Comparison of ENCODE assay signal across 26 cellular contexts in genomic region chr2:241126201-241126611, GRCh38. TPM values are rescaled to one million over a fixed set of nuclear protein-coding genes. Genes with fewer than 3 reads are reported as not detected.
DNase-seq lines count a peak whose midpoint lies in the region; ATAC-seq and TF ChIP-seq lines count a peak whose summit lies in the region.
"Had no signal": no experiment of that assay in that cellular context is flagged by ENCODE, and none has a peak within 500 bp of the region (broad histone marks: within the 10 kb centered on the region; RNA-seq: fewer than 3 reads in every experiment).

No MANE protein-coding gene starts in this region.

- H3K4me1 Mint-ChIP-seq in activated naive CD8-positive, alpha-beta T cell treated with anti-CD3 and anti-CD28 coated beads for 36 hours = peaks cover 24% of the 10 kb centered on the region
- H3K4me1 Mint-ChIP-seq in activated naive CD8-positive, alpha-beta T cell treated with anti-CD3 and anti-CD28 coated beads, Interleukin-2, amount 50 U/mL, for 24 hours = peaks cover 28% of the 10 kb centered on the region
- peaks cover 63% of the 10 kb centered on the region for H3K4me1 Mint-ChIP-seq in stimulated activated memory B cell treated with anti-CD40 and anti-IgM and Interleukin-4, amounts not matched to agents 10 μg/mL and 1 μg/mL and 100 μg/mL, for 72 hours

- no peaks in the 10 kb centered on the region for H3K27me3 ChIP-seq in effector memory CD4-positive, alpha-beta T cell (replicated peaks; ENCODE audit: control insufficient read depth, insufficient read depth, low read length, poor library complexity, severe bottlenecking)
- H3K27me3 ChIP-seq: body of pancreas, heart right ventricle, thyroid gland had no signal

- peak overlapping the region; percentile 13 for H3K27ac ChIP-seq in effector memory CD4-positive, alpha-beta T cell (ENCODE audit: insufficient read depth, low read length, poor library complexity, severe bottlenecking)
- H3K27ac ChIP-seq: body of pancreas, heart right ventricle, thyroid gland had no signal

- no peaks in the 10 kb centered on the region for H3K27me3 Mint-ChIP-seq in activated naive CD8-positive, alpha-beta T cell treated with anti-CD3 and anti-CD28 coated beads for 36 hours
- H3K27me3 Mint-ChIP-seq in activated naive CD8-positive, alpha-beta T cell treated with anti-CD3 and anti-CD28 coated beads, Interleukin-2, amount 50 U/mL, for 24 hours = no peaks in the 10 kb centered on the region
- no peaks in the 10 kb centered on the region for H3K27me3 Mint-ChIP-seq in stimulated activated memory B cell treated with anti-CD40 and anti-IgM and Interleukin-4, amounts not matched to agents 10 μg/mL and 1 μg/mL and 100 μg/mL, for 72 hours
- H3K27me3 Mint-ChIP-seq: CD8-positive, alpha-beta memory T cell; naive thymus-derived CD4-positive, alpha-beta T cell had no signal

- H3K9me3 Mint-ChIP-seq in activated naive CD8-positive, alpha-beta T cell treated with anti-CD3 and anti-CD28 coated beads for 36 hours = peaks cover under 1% of the 10 kb centered on the region
- H3K9me3 Mint-ChIP-seq in activated naive CD8-positive, alpha-beta T cell treated with anti-CD3 and anti-CD28 coated beads, Interleukin-2, amount 50 U/mL, for 24 hours = peaks cover under 1% of the 10 kb centered on the region
- peaks cover 5% of the 10 kb centered on the region for H3K9me3 Mint-ChIP-seq in stimulated activated memory B cell treated with anti-CD40 and anti-IgM and Interleukin-4, amounts not matched to agents 10 μg/mL and 1 μg/mL and 100 μg/mL, for 72 hours
- H3K9me3 Mint-ChIP-seq: CD8-positive, alpha-beta memory T cell; naive thymus-derived CD4-positive, alpha-beta T cell had no signal

- H3K36me3 ChIP-seq in effector memory CD4-positive, alpha-beta T cell (ENCODE audit: control insufficient read depth, insufficient read depth, low read length) = no peaks in the 10 kb centered on the region
- H3K36me3 ChIP-seq: thyroid gland had no signal

- no peak overlapping the region for H3K4me3 Mint-ChIP-seq in activated naive CD8-positive, alpha-beta T cell treated with anti-CD3 and anti-CD28 coated beads for 36 hours
- H3K4me3 Mint-ChIP-seq in activated naive CD8-positive, alpha-beta T cell treated with anti-CD3 and anti-CD28 coated beads, Interleukin-2, amount 50 U/mL, for 24 hours = no peak overlapping the region
- H3K4me3 Mint-ChIP-seq in stimulated activated memory B cell treated with anti-CD40 and anti-IgM and Interleukin-4, amounts not matched to agents 10 μg/mL and 1 μg/mL and 100 μg/mL, for 72 hours = peak overlapping the region; percentile 62
- H3K4me3 Mint-ChIP-seq: naive thymus-derived CD4-positive, alpha-beta T cell had no signal

- peaks cover 18% of the 10 kb centered on the region for H3K4me1 ChIP-seq in effector memory CD4-positive, alpha-beta T cell (ENCODE audit: control insufficient read depth, insufficient read depth, low read length, poor library complexity, severe bottlenecking)
- H3K4me1 ChIP-seq: body of pancreas, heart right ventricle, thyroid gland had no signal

- peak overlapping the region; percentile 23 for H3K27ac Mint-ChIP-seq in activated naive CD8-positive, alpha-beta T cell treated with anti-CD3 and anti-CD28 coated beads for 36 hours
- no peak overlapping the region for H3K27ac Mint-ChIP-seq in activated naive CD8-positive, alpha-beta T cell treated with anti-CD3 and anti-CD28 coated beads, Interleukin-2, amount 50 U/mL, for 24 hours
- peak overlapping the region; percentile 100 for H3K27ac Mint-ChIP-seq in stimulated activated memory B cell treated with anti-CD40 and anti-IgM and Interleukin-4, amounts not matched to agents 10 μg/mL and 1 μg/mL and 100 μg/mL, for 72 hours

- peak overlapping the region; percentile 49 for H3K4me3 ChIP-seq in LNCaP clone FGC (ENCODE audit: low read depth, low read length)
- H3K4me3 ChIP-seq in effector memory CD4-positive, alpha-beta T cell (ENCODE audit: insufficient read depth, low read depth, low read length, poor library complexity, severe bottlenecking) = no peak overlapping the region
- H3K4me3 ChIP-seq: body of pancreas, heart right ventricle, thyroid gland had no signal

- no peak for DNase-seq in activated naive CD8-positive, alpha-beta T cell treated with anti-CD3 and anti-CD28 coated beads for 36 hours
- DNase-seq in activated naive CD8-positive, alpha-beta T cell treated with anti-CD3 and anti-CD28 coated beads, Interleukin-2, amount 50 U/mL, for 24 hours = no peak
- DNase-seq in LNCaP clone FGC (ENCODE audit: low read depth) = peak; percentile 96
- DNase-seq in effector memory CD4-positive, alpha-beta T cell = no peak
- no peak for DNase-seq in NCI-H1417 treated with DMSO at 0.1 percent for 48 hours (lab: John Stamatoyannopoulos, UW)
- no peak for DNase-seq in cortex of kidney (lab: John Stamatoyannopoulos, UW)
- DNase-seq in SIG-M5 treated with dmso at 0.1 percent for 504 hours (lab: John Stamatoyannopoulos, UW; ENCODE audit: unreplicated experiment) = no peak
- DNase-seq: activated CD4-positive, CD25-positive, alpha-beta regulatory T cell; body of pancreas; CD8-positive, alpha-beta memory T cell; DMS153; effector CD8-positive, alpha-beta T cell; erythroblast; foreskin fibroblast; heart right ventricle; Kasumi-1; naive thymus-derived CD4-positive, alpha-beta T cell; NCI-H1048; NCI-H187; NCI-H748 treated with DMSO at 0.1 percent for 48 hours; stimulated activated CD4-positive, alpha-beta T cell treated with anti-CD3 and anti-CD28 coated beads, Interleukin-2, amount 100 ng/mL, for 48 hours; stimulated activated naive CD4-positive, alpha-beta T cell; T-helper 9 cell; thyroid gland had no signal

- ATAC-seq in activated naive CD8-positive, alpha-beta T cell treated with anti-CD3 and anti-CD28 coated beads, Interleukin-2, amount 50 U/mL, for 24 hours = no peak
- ATAC-seq in stimulated activated memory B cell treated with anti-CD40 and anti-IgM and Interleukin-4, amounts not matched to agents 10 μg/mL and 1 μg/mL and 100 μg/mL, for 72 hours = no peak
- ATAC-seq: body of pancreas; HCT116; naive thymus-derived CD4-positive, alpha-beta T cell had no signal

- peaks cover 39% of the 10 kb centered on the region for H3K36me3 Mint-ChIP-seq in activated naive CD8-positive, alpha-beta T cell treated with anti-CD3 and anti-CD28 coated beads for 36 hours
- H3K36me3 Mint-ChIP-seq in activated naive CD8-positive, alpha-beta T cell treated with anti-CD3 and anti-CD28 coated beads, Interleukin-2, amount 50 U/mL, for 24 hours (ENCODE audit: low read depth) = peaks cover 22% of the 10 kb centered on the region
- peaks cover 83% of the 10 kb centered on the region for H3K36me3 Mint-ChIP-seq in stimulated activated memory B cell treated with anti-CD40 and anti-IgM and Interleukin-4, amounts not matched to agents 10 μg/mL and 1 μg/mL and 100 μg/mL, for 72 hours

- no peak for TF ChIP-seq CTCF in LNCaP clone FGC (IDR thresholded peaks at IDR 0.05; ENCODE audit: control insufficient read depth, extremely low read depth, insufficient read depth)

- no peaks in the 10 kb centered on the region for H3K9me3 ChIP-seq in effector memory CD4-positive, alpha-beta T cell (ENCODE audit: control insufficient read depth, low read length)
- H3K9me3 ChIP-seq: body of pancreas, thyroid gland had no signal

RNA-seq across cellular contexts. Expression of gene PASK, which starts 23.1 kb away (rescaled TPM):
- 10 to 100 TPM; 68.5 to 76.4 TPM for total RNA-seq in activated naive CD8-positive, alpha-beta T cell treated with anti-CD3 and anti-CD28 coated beads for 36 hours

RNA-seq across cellular contexts. Expression of gene PPP1R7, which starts 24.1 kb away (rescaled TPM):
- 10 to 100 TPM; 80.4 to 85.1 TPM for total RNA-seq in activated naive CD8-positive, alpha-beta T cell treated with anti-CD3 and anti-CD28 coated beads for 36 hours

RNA-seq across cellular contexts. Expression of gene MTERF4, which starts 24.1 kb away (rescaled TPM):
- total RNA-seq in activated naive CD8-positive, alpha-beta T cell treated with anti-CD3 and anti-CD28 coated beads for 36 hours = 10 to 100 TPM; 34.5 to 35.6 TPM
